1 cellular context compared by ENCODE assay signal in the genomic region with DNA sequence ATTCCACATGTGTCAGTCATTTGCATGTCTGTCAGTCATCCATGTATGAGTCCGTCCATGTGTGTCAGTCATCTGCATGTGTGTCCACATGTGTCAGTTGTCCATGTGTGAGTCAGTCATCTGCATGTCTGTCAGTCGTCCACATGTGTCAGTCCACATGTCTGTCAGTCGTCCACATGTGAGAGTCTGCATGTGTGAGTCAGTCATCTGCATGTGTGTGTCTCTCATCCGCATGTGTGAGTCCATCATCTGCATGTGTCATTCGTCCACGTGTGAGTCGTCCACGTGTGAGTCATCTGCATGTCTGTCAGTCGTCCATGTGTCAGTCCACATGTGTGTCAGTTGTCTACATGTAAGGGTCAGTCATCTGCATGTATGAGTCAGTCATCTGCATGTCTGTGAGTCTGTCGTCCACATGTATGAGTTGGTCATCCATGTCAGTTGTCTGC.
TF ChIP-seq lines count a peak whose summit lies in the region.

No MANE protein-coding gene starts in this region.

TF ChIP-seq in K562, 482 proteins besides CTCF, POLR2A, EP300 and RAD21:
- peak; percentile 49; the same call in 1 of the 2 replicates for TF ChIP-seq MAX (CRISPR knock-in tag; IDR thresholded peaks at IDR 0.05)
- no peak for TF ChIP-seq NONO (IDR thresholded peaks at IDR 0.05; ENCODE audit: low read depth in 2 of 2, low read length in 1 of 2)
TF ChIP-seq in K562: peak in this region for 1.
